ENCODE assay signal across 8 cellular contexts in the genomic region with DNA sequence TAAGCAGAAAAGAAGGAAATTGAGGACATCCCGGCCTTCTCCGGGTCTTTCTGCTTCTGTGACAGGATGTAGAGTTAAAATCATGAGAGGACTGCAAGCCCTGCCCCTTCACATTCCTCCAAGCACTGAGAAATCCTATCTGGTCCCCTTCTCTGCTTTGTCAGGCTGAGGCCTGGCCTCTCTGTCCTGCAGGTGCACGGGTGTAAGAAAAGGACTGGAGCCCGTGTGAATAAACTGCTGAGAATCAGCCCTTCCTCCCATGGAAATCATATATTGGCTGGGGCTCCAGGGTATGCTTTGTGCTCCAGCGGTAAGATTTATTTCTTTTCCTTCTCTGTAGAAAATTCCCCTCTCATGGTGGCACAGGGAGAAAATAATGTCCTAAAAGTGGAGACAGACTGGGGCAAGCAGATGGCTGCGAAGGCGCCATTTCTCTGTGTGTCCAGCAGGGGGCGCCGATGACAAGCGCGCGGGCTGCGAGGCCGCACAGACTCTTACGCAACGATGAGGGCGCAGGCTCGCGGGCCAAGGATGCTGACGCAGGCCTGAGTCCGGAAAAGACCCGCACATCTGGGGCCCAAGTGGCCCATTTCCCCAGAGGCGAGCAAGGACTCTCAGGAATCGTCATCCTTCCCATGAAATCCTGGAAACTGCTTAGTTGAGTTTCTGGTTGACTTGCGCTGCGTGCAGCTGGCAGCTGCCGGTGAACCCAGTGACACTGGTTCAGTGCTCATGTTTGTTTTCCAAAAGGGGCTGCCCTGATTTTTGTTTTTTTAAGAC.
DNase-seq lines count a peak whose midpoint lies in the region; ATAC-seq, FAIRE-seq and TF ChIP-seq lines count a peak whose summit lies in the region.

No MANE protein-coding gene starts in this region.

- H3K27ac ChIP-seq in pancreas (peak overlapping the region in 3 of 4 donors; percentile 11 to 42 (median 33)), tibial nerve (peak overlapping the region; percentile 62 to 86 (median 71))

- 24 to 26% methylated on average over 27 of the region's 27 CpGs for WGBS in pancreas, 2 donors
- WGBS in tibial nerve, 2 donors = 16% methylated on average over 27 of the region's 27 CpGs

- peaks cover 3% of the 10 kb centered on the region for H3K36me3 Mint-ChIP-seq in activated naive CD8-positive, alpha-beta T cell treated with anti-CD3 and anti-CD28 coated beads, Interleukin-2, amount 10 ng/mL, durations not matched to agents 7 days and 5 days

- H3K4me3 Mint-ChIP-seq in activated naive CD8-positive, alpha-beta T cell treated with anti-CD3 and anti-CD28 coated beads, Interleukin-2, amount 10 ng/mL, durations not matched to agents 7 days and 5 days = peak overlapping the region; percentile 2

- no peak for FAIRE-seq in pancreas (lab: Jason Lieb, UNC)

- TF ChIP-seq CTCF in GM12865 (IDR thresholded peaks at IDR 0.05; ENCODE audit: insufficient read depth, low read depth, low read length, missing control alignments) = peak; percentile 97
- TF ChIP-seq CTCF in NB4 (IDR thresholded peaks at IDR 0.05; ENCODE audit: low read depth, low read length) = peak; percentile 88
- TF ChIP-seq CTCF in pancreas (IDR thresholded peaks at IDR 0.05) = peak; percentile 95 to 98 (median 97)
- TF ChIP-seq CTCF in tibial nerve (IDR thresholded peaks at IDR 0.05) = peak; percentile 93 to 97 (median 96)

- peaks cover 7% of the 10 kb centered on the region for H3K4me1 Mint-ChIP-seq in activated naive CD8-positive, alpha-beta T cell treated with anti-CD3 and anti-CD28 coated beads, Interleukin-2, amount 10 ng/mL, durations not matched to agents 7 days and 5 days

- H3K9me3 Mint-ChIP-seq in activated naive CD8-positive, alpha-beta T cell treated with anti-CD3 and anti-CD28 coated beads, Interleukin-2, amount 10 ng/mL, durations not matched to agents 7 days and 5 days = peaks cover 3% of the 10 kb centered on the region

- intact Hi-C loops in cardiac septum (cut with DNase I) = loop anchor here (1.0 to 5.0 kb wide), 3 partner anchors 55 to 428 kb away; no protein-coding TSS in a partner anchor
- intact Hi-C loops in pancreas (cut with DNase I) = loop anchor here in 2 of 3 donors (5.0 to 10.0 kb wide), 2 partner anchors 427 to 430 kb away; no protein-coding TSS in a partner anchor

- DNase-seq in GM12865 (ENCODE audit: low read depth) (peak; percentile 80), NB4 (ENCODE audit: low read depth) (peak; percentile 88), cardiac septum (ENCODE audit: low spot score) (peak; percentile 94), pancreas (peak; percentile 69 to 93 (median 83)), tibial nerve (ENCODE audit: low spot score in 2 of 2) (peak; percentile 71 to 79)
- DNase-seq in activated naive CD8-positive, alpha-beta T cell treated with anti-CD3 and anti-CD28 coated beads, Interleukin-2, amount 10 ng/mL, durations not matched to agents 7 days and 5 days = peak; percentile 83

- no peaks in the 10 kb centered on the region for H3K27me3 ChIP-seq in pancreas
- H3K27me3 ChIP-seq in tibial nerve = no peaks in the 10 kb centered on the region

- H3K36me3 ChIP-seq in pancreas (no peaks in the 10 kb centered on the region), tibial nerve (no peaks in the 10 kb centered on the region)

- ATAC-seq in HG02623 (IDR thresholded peaks at IDR 0.05; ENCODE audit: unreplicated experiment) (peak; percentile 91), SK-N-SH treated with all-trans-retinoic acid at 6 μM for 48 hours (peak; percentile 97), pancreas (peak; percentile 95 to 99 (median 97))
- ATAC-seq in activated naive CD8-positive, alpha-beta T cell treated with anti-CD3 and anti-CD28 coated beads, Interleukin-2, amount 10 ng/mL, durations not matched to agents 7 days and 5 days (ENCODE audit: low read depth) = peak; percentile 92

- TF ChIP-seq POLR2A in NB4 (IDR thresholded peaks at IDR 0.05; ENCODE audit: extremely low read depth, insufficient read length) (no peak), tibial nerve (IDR thresholded peaks at IDR 0.05) (peak in 1 of 2 donors; percentile 34)

- POLR2A ChIA-PET in activated naive CD8-positive, alpha-beta T cell treated with anti-CD3 and anti-CD28 coated beads, Interleukin-2, amount 10 ng/mL, durations not matched to agents 7 days and 5 days (lab: Charles Lee) = no interaction called here

- no peaks in the 10 kb centered on the region for H3K9me3 ChIP-seq in pancreas
- H3K9me3 ChIP-seq in tibial nerve = peaks cover 0 to 3% (median 0%) of the 10 kb centered on the region in 4 donors

- H3K27me3 Mint-ChIP-seq in activated naive CD8-positive, alpha-beta T cell treated with anti-CD3 and anti-CD28 coated beads, Interleukin-2, amount 10 ng/mL, durations not matched to agents 7 days and 5 days = no peaks in the 10 kb centered on the region

- peak; percentile 41 to 83 for TF ChIP-seq EP300 in tibial nerve (IDR thresholded peaks at IDR 0.05)

- H3K4me1 ChIP-seq in pancreas (no peaks in the 10 kb centered on the region), tibial nerve (peaks cover 0 to 8% (median 3%) of the 10 kb centered on the region in 4 donors)

- H3K4me3 ChIP-seq in GM12865 (ENCODE audit: low read depth, low read length) (no peak overlapping the region), NB4 (ENCODE audit: low read depth, low read length) (peak overlapping the region; percentile 30), pancreas (peak overlapping the region in 1 of 4 donors; percentile 9), tibial nerve (peak overlapping the region; percentile 29 to 51 (median 38))

- H3K27ac Mint-ChIP-seq in activated naive CD8-positive, alpha-beta T cell treated with anti-CD3 and anti-CD28 coated beads, Interleukin-2, amount 10 ng/mL, durations not matched to agents 7 days and 5 days = no peak overlapping the region

TF ChIP-seq in SK-N-SH treated with all-trans-retinoic acid at 6 μM for 48 hours, 23 proteins besides CTCF, POLR2A, EP300 and RAD21:
- TF ChIP-seq, protein P1, sequence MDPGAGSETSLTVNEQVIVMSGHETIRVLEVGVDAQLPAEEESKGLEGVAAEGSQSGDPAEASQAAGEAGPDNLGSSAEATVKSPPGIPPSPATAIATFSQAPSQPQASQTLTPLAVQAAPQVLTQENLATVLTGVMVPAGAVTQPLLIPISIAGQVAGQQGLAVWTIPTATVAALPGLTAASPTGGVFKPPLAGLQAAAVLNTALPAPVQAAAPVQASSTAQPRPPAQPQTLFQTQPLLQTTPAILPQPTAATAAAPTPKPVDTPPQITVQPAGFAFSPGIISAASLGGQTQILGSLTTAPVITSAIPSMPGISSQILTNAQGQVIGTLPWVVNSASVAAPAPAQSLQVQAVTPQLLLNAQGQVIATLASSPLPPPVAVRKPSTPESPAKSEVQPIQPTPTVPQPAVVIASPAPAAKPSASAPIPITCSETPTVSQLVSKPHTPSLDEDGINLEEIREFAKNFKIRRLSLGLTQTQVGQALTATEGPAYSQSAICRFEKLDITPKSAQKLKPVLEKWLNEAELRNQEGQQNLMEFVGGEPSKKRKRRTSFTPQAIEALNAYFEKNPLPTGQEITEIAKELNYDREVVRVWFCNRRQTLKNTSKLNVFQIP (CRISPR knock-in tag; IDR thresholded peaks at IDR 0.05; ENCODE audit: borderline replicate concordance, low read depth) = no peak
- TF ChIP-seq TCF4 (CRISPR knock-in tag; IDR thresholded peaks at IDR 0.05; ENCODE audit: borderline replicate concordance) (peak; percentile 40; the same call in 1 of the 2 replicates), ZFP3 (CRISPR knock-in tag; IDR thresholded peaks at IDR 0.05) (peak; percentile 66)
